ENCODE assay signal across 9 cellular contexts in genomic region chr9:101400120-101400519, GRCh38. TPM values are rescaled to one million over a fixed set of nuclear protein-coding genes. Genes with fewer than 3 reads are reported as not detected.
DNase-seq lines count a peak whose midpoint lies in the region; ATAC-seq, FAIRE-seq and TF ChIP-seq lines count a peak whose summit lies in the region.
"Had no signal": no experiment of that assay in that cellular context is flagged by ENCODE, and none has a peak within 500 bp of the region (broad histone marks: within the 10 kb centered on the region; RNA-seq: fewer than 3 reads in every experiment).

No MANE protein-coding gene starts in this region.

- peaks cover 71% of the 10 kb centered on the region for H3K36me3 Mint-ChIP-seq in activated naive CD4-positive, alpha-beta T cell treated with anti-CD3 and anti-CD28 coated beads for 36 hours (ENCODE audit: low read depth)

- peaks cover 58% of the 10 kb centered on the region for H3K4me1 Mint-ChIP-seq in activated naive CD4-positive, alpha-beta T cell treated with anti-CD3 and anti-CD28 coated beads for 36 hours (ENCODE audit: low read depth)

- TF ChIP-seq CTCF in ascending aorta (IDR thresholded peaks at IDR 0.05) (no peak), HepG2 (CRISPR knock-in tag; IDR thresholded peaks at IDR 0.05) (no peak), tibial artery (IDR thresholded peaks at IDR 0.05) (no peak)

- peaks cover 11 to 26% of the 10 kb centered on the region in 2 donors for H3K9me3 ChIP-seq in ascending aorta
- H3K9me3 ChIP-seq in HepG2 (ENCODE audit: low read length): no peaks in the 10 kb centered on the region
- H3K9me3 ChIP-seq in tibial artery: peaks cover 0 to 27% (median 0%) of the 10 kb centered on the region in 3 donors

- CTCF ChIA-PET in activated naive CD4-positive, alpha-beta T cell treated with anti-CD3 and anti-CD28 coated beads for 36 hours (lab: Charles Lee): no interaction called here
- CTCF ChIA-PET in HepG2 (lab: Yijun Ruan, JAX; ENCODE audit: low intra/inter-chr PET ratio, low total read pairs): no interaction called here

- H3K27me3 ChIP-seq in ascending aorta (no peaks in the 10 kb centered on the region), HepG2 (ENCODE audit: control insufficient read depth in 1 of 2, insufficient read depth in 2 of 2, low read length in 2 of 2) (no peaks in the 10 kb centered on the region; a peak in 1 of 5 replicates), tibial artery (no peaks in the 10 kb centered on the region)
- H3K27me3 ChIP-seq: sigmoid colon had no signal

- no peak for TF ChIP-seq POLR2A in HepG2 (IDR thresholded peaks at IDR 0.05; ENCODE audit: insufficient read depth in 1 of 2, low read depth in 2 of 2, low read length in 2 of 2)

- in situ Hi-C loops in HepG2 (cut with HindIII; ENCODE audit: extremely low pct_ligation_motif_present, low pct_unique_long_range_greater_than_20kb): no loop called here

- peaks cover 81% of the 10 kb centered on the region for H3K79me2 ChIP-seq in HepG2 (ENCODE audit: insufficient read depth, low read length)

- TF ChIP-seq RAD21 in HepG2 (CRISPR knock-in tag; IDR thresholded peaks at IDR 0.05): no peak

- peak overlapping the region; percentile 97 for H3K27ac Mint-ChIP-seq in activated naive CD4-positive, alpha-beta T cell treated with anti-CD3 and anti-CD28 coated beads for 36 hours

- 36% methylated on average over 5 of the region's 5 CpGs for WGBS in HepG2 (ENCODE audit: low lambda C conversion rate)

- ATAC-seq in HepG2 (no peak), GM21737 (IDR thresholded peaks at IDR 0.05; ENCODE audit: unreplicated experiment) (no peak)

- peak overlapping the region; percentile 92 for H3K4me3 Mint-ChIP-seq in activated naive CD4-positive, alpha-beta T cell treated with anti-CD3 and anti-CD28 coated beads for 36 hours

- DNase-seq in activated naive CD4-positive, alpha-beta T cell treated with anti-CD3 and anti-CD28 coated beads for 36 hours: no peak
- DNase-seq in activated naive CD4-positive, alpha-beta T cell treated with anti-CD3 and anti-CD28 coated beads, Interleukin-2, amount 50 U/mL, for 16 hours: no peak
- DNase-seq in ascending aorta (ENCODE audit: low spot score in 2 of 2) (no peak), HepG2 (ENCODE audit: low spot score) (no peak), tibial artery (no peak), cerebellum (ENCODE audit: low spot score) (no peak), NCI-H146 (lab: John Stamatoyannopoulos, UW) (no peak)
- DNase-seq: sigmoid colon had no signal

- H4K20me1 ChIP-seq in HepG2 (ENCODE audit: insufficient read depth, low read length): 0 out of 2 replicates have a peak, but pooled peaks cover 7% of the 10 kb centered on the region

- peaks cover 16% of the 10 kb centered on the region for H3K9me3 Mint-ChIP-seq in activated naive CD4-positive, alpha-beta T cell treated with anti-CD3 and anti-CD28 coated beads for 36 hours

- BruUV-seq in HepG2 (replicated peaks; lab: Mats Ljungman, UMichigan): TSS peak; percentile 38

- H3K27ac ChIP-seq in ascending aorta (no peak overlapping the region), HepG2 (ENCODE audit: extremely low read length, insufficient read depth, low read length) (peak overlapping the region; percentile 55), tibial artery (no peak overlapping the region)

- no peak for FAIRE-seq in HepG2 (lab: Jason Lieb, UNC)

- H3K4me1 ChIP-seq in ascending aorta: peaks cover 0 to 15% of the 10 kb centered on the region in 2 donors
- H3K4me1 ChIP-seq in HepG2 (ENCODE audit: insufficient read depth, low read length): peaks cover 67% of the 10 kb centered on the region
- H3K4me1 ChIP-seq in tibial artery: peaks cover 0 to 38% (median 21%) of the 10 kb centered on the region in 4 donors

- intact Hi-C loops in activated naive CD4-positive, alpha-beta T cell treated with anti-CD3 and anti-CD28 coated beads for 36 hours (cut with micrococcal nuclease): no loop called here
- intact Hi-C loops in ascending aorta (cut with DNase I): loop anchor here (5.0 kb wide), 1 partner anchor 1578 kb away; the partner anchor contains the start of gene NR4A3
- intact Hi-C loops in HepG2 (cut with micrococcal nuclease; ENCODE audit: unreplicated experiment): no loop called here
- intact Hi-C loops in tibial artery (cut with DNase I; ENCODE audit: low total_unique reads): no loop called here

- H3K36me3 ChIP-seq in ascending aorta (peaks cover 46 to 48% of the 10 kb centered on the region in 2 donors), HepG2 (replicated peaks in 1 of 2; ENCODE audit: control insufficient read depth in 1 of 2, insufficient read depth in 2 of 2, low read length in 2 of 2) (peaks cover 11 to 63% of the 10 kb centered on the region in 2 experiments), tibial artery (peaks cover 48 to 52% (median 51%) of the 10 kb centered on the region in 3 donors)

- H3K4me2 ChIP-seq in HepG2 (ENCODE audit: low read depth, low read length): peak overlapping the region; percentile 94

- no peaks in the 10 kb centered on the region for H3K27me3 Mint-ChIP-seq in activated naive CD4-positive, alpha-beta T cell treated with anti-CD3 and anti-CD28 coated beads for 36 hours (ENCODE audit: low read depth)

- POLR2A ChIA-PET in HepG2 (lab: Yijun Ruan, JAX): interaction anchor here (0.7 to 2.6 kb wide), 4 partner anchors 9 to 76 kb away, joined by 3 to 54 read pairs (median 18); no protein-coding TSS in a partner anchor

- TF ChIP-seq EP300 in HepG2 (IDR thresholded peaks at IDR 0.05; ENCODE audit: low read depth in 2 of 2, low read length in 2 of 2) (no peak), HepG2 (CRISPR knock-in tag; IDR thresholded peaks at IDR 0.05; ENCODE audit: borderline replicate concordance) (no peak)

- no peak overlapping the region for H2AFZ ChIP-seq in HepG2 (ENCODE audit: low read length)

- H3K4me3 ChIP-seq in ascending aorta: peak overlapping the region; percentile 67 to 91
- peak overlapping the region; percentile 82 to 90 (median 86) for H3K4me3 ChIP-seq in HepG2 (replicated peaks in 1 of 3; ENCODE audit: insufficient read depth in 1 of 3, low read depth in 2 of 3, low read length in 3 of 3)
- H3K4me3 ChIP-seq in tibial artery: peak overlapping the region; percentile 77 to 82

- H3K9ac ChIP-seq in HepG2 (ENCODE audit: insufficient read depth, low read depth, low read length): peak overlapping the region; percentile 81

RNA-seq across cellular contexts. Expression of gene ZNF189, which starts 1.5 kb away (rescaled TPM):
- 1 to 10 TPM; 5.5 to 5.7 TPM for total RNA-seq in activated naive CD4-positive, alpha-beta T cell treated with anti-CD3 and anti-CD28 coated beads for 36 hours
- total RNA-seq in ascending aorta (30.4 TPM), HepG2 (2016; rRNA removed; fragmentation: Illumina TruSeq; extraction: Trizol) (50.0 and 65.4 TPM in 2 replicates), cerebellum (40.6 TPM)
- 8.6 and 10.3 TPM in 2 replicates for total RNA-seq in HepG2 (2016; cell fraction: cytosol; rRNA removed; fragmentation: Illumina TruSeq; extraction: Trizol; ENCODE audit: low read depth)
- 48.2 and 65.9 TPM in 2 replicates for total RNA-seq in HepG2 (2016; cell fraction: insoluble cytoplasmic fraction; rRNA removed; fragmentation: Illumina TruSeq; extraction: Trizol)
- total RNA-seq in HepG2 (2016; cell fraction: membrane; rRNA removed; fragmentation: Illumina TruSeq; extraction: Trizol): 33.1 and 39.4 TPM in 2 replicates
- total RNA-seq in HepG2 (2016; cell fraction: nucleus; rRNA removed; fragmentation: Illumina TruSeq; extraction: Trizol): 46.2 and 50.3 TPM in 2 replicates
- 7.9 and 8.4 TPM in 2 replicates for polyA plus RNA-seq in HepG2 (2011; rRNA removed)
- polyA plus RNA-seq in HepG2 (2011; cell fraction: cytosol; rRNA removed): 2.8 and 5.5 TPM in 2 replicates
- polyA plus RNA-seq in HepG2 (2011; cell fraction: nucleus; rRNA removed): 11.7 and 16.1 TPM in 2 replicates
- 23.9 and 31.6 TPM in 2 replicates for polyA plus RNA-seq in HepG2 (2012)
- polyA plus RNA-seq in HepG2 (2016; cell fraction: cytosol; fragmentation: Illumina TruSeq; extraction: Trizol; ENCODE audit: low read depth): 3.4 and 3.7 TPM in 2 replicates
- polyA plus RNA-seq in HepG2 (2016; cell fraction: insoluble cytoplasmic fraction; fragmentation: Illumina TruSeq; extraction: Trizol; ENCODE audit: low read depth): 40.8 and 42.4 TPM in 2 replicates
- polyA plus RNA-seq in HepG2 (2016; cell fraction: membrane; fragmentation: Illumina TruSeq; extraction: Trizol; ENCODE audit: low read depth): 12.9 and 13.9 TPM in 2 replicates
- polyA plus RNA-seq in HepG2 (2016; cell fraction: nucleus; fragmentation: Illumina TruSeq; extraction: Trizol; ENCODE audit: insufficient read depth, low read depth): 52.8 and 60.4 TPM in 2 replicates
- 2.2 and 6.6 TPM in 2 replicates for polyA minus RNA-seq in HepG2 (2011; rRNA and poly(A)+ RNA removed; ENCODE audit: low replicate concordance)
- polyA minus RNA-seq in HepG2 (2011; cell fraction: cytosol; rRNA and poly(A)+ RNA removed): 10.9 and 12.4 TPM in 2 replicates
- polyA minus RNA-seq in HepG2 (2011; cell fraction: nucleus; rRNA and poly(A)+ RNA removed): 77.9 and 116 TPM in 2 replicates

RNA-seq across cellular contexts. Expression of gene MRPL50, which starts 1.7 kb away (rescaled TPM):
- total RNA-seq in activated naive CD4-positive, alpha-beta T cell treated with anti-CD3 and anti-CD28 coated beads for 36 hours: 10 to 100 TPM; 13.2 to 14.3 TPM
- 2.6 TPM for total RNA-seq in ascending aorta
- total RNA-seq in HepG2 (2016; rRNA removed; fragmentation: Illumina TruSeq; extraction: Trizol): 70.0 and 107 TPM in 2 replicates
- 21.0 and 24.1 TPM in 2 replicates for total RNA-seq in HepG2 (2016; cell fraction: cytosol; rRNA removed; fragmentation: Illumina TruSeq; extraction: Trizol; ENCODE audit: low read depth)
- total RNA-seq in HepG2 (2016; cell fraction: insoluble cytoplasmic fraction; rRNA removed; fragmentation: Illumina TruSeq; extraction: Trizol): 68.9 and 116 TPM in 2 replicates
- total RNA-seq in HepG2 (2016; cell fraction: membrane; rRNA removed; fragmentation: Illumina TruSeq; extraction: Trizol): 28.1 and 35.5 TPM in 2 replicates
- 39.6 and 40.3 TPM in 2 replicates for total RNA-seq in HepG2 (2016; cell fraction: nucleus; rRNA removed; fragmentation: Illumina TruSeq; extraction: Trizol)
- 30.0 and 37.1 TPM in 2 replicates for polyA plus RNA-seq in HepG2 (2011; rRNA removed)
- polyA plus RNA-seq in HepG2 (2011; cell fraction: cytosol; rRNA removed): 12.7 and 22.1 TPM in 2 replicates
- 6.3 and 8.8 TPM in 2 replicates for polyA plus RNA-seq in HepG2 (2011; cell fraction: nucleus; rRNA removed)
- polyA plus RNA-seq in HepG2 (2012): 35.5 and 51.6 TPM in 2 replicates
- 9.9 and 11.7 TPM in 2 replicates for polyA plus RNA-seq in HepG2 (2016; cell fraction: cytosol; fragmentation: Illumina TruSeq; extraction: Trizol; ENCODE audit: low read depth)
- polyA plus RNA-seq in HepG2 (2016; cell fraction: insoluble cytoplasmic fraction; fragmentation: Illumina TruSeq; extraction: Trizol; ENCODE audit: low read depth): 93.2 and 105 TPM in 2 replicates
- 17.3 and 19.1 TPM in 2 replicates for polyA plus RNA-seq in HepG2 (2016; cell fraction: membrane; fragmentation: Illumina TruSeq; extraction: Trizol; ENCODE audit: low read depth)
- polyA plus RNA-seq in HepG2 (2016; cell fraction: nucleus; fragmentation: Illumina TruSeq; extraction: Trizol; ENCODE audit: insufficient read depth, low read depth): 41.9 and 44.2 TPM in 2 replicates
- polyA minus RNA-seq in HepG2 (2011; rRNA and poly(A)+ RNA removed; ENCODE audit: low replicate concordance): 2.7 and 4.1 TPM in 2 replicates
- 6.6 and 7.6 TPM in 2 replicates for polyA minus RNA-seq in HepG2 (2011; cell fraction: cytosol; rRNA and poly(A)+ RNA removed)
- 36.7 and 38.1 TPM in 2 replicates for polyA minus RNA-seq in HepG2 (2011; cell fraction: nucleus; rRNA and poly(A)+ RNA removed)
- total RNA-seq in cerebellum: 34.2 TPM

RNA-seq across cellular contexts. Expression of gene BAAT, which starts 15.3 kb away (rescaled TPM):
- not detected for total RNA-seq in activated naive CD4-positive, alpha-beta T cell treated with anti-CD3 and anti-CD28 coated beads for 36 hours
- total RNA-seq in ascending aorta (0.53 TPM), HepG2 (2016; rRNA removed; fragmentation: Illumina TruSeq; extraction: Trizol) (0.71 and 1.0 TPM in 2 replicates), cerebellum (not detected)
- 0.20 and 0.26 TPM in 2 replicates for total RNA-seq in HepG2 (2016; cell fraction: cytosol; rRNA removed; fragmentation: Illumina TruSeq; extraction: Trizol; ENCODE audit: low read depth)
- 0.45 and 0.77 TPM in 2 replicates for total RNA-seq in HepG2 (2016; cell fraction: insoluble cytoplasmic fraction; rRNA removed; fragmentation: Illumina TruSeq; extraction: Trizol)
- total RNA-seq in HepG2 (2016; cell fraction: membrane; rRNA removed; fragmentation: Illumina TruSeq; extraction: Trizol): 0.34 and 0.56 TPM in 2 replicates
- total RNA-seq in HepG2 (2016; cell fraction: nucleus; rRNA removed; fragmentation: Illumina TruSeq; extraction: Trizol): 0.78 and 0.97 TPM in 2 replicates
- polyA plus RNA-seq in HepG2 (2011; rRNA removed): 7.9 and 11.2 TPM in 2 replicates
- 3.9 and 10.6 TPM in 2 replicates for polyA plus RNA-seq in HepG2 (2011; cell fraction: cytosol; rRNA removed)
- 4.2 and 7.6 TPM in 2 replicates for polyA plus RNA-seq in HepG2 (2011; cell fraction: nucleus; rRNA removed)
- polyA plus RNA-seq in HepG2 (2012): 26.8 and 34.2 TPM in 2 replicates
- 0.07 and 0.18 TPM in 2 replicates for polyA plus RNA-seq in HepG2 (2016; cell fraction: cytosol; fragmentation: Illumina TruSeq; extraction: Trizol; ENCODE audit: low read depth)
- 0.80 and 0.87 TPM in 2 replicates for polyA plus RNA-seq in HepG2 (2016; cell fraction: insoluble cytoplasmic fraction; fragmentation: Illumina TruSeq; extraction: Trizol; ENCODE audit: low read depth)
- polyA plus RNA-seq in HepG2 (2016; cell fraction: membrane; fragmentation: Illumina TruSeq; extraction: Trizol; ENCODE audit: low read depth): 0.22 and 0.24 TPM in 2 replicates
- 1.4 and 1.7 TPM in 2 replicates for polyA plus RNA-seq in HepG2 (2016; cell fraction: nucleus; fragmentation: Illumina TruSeq; extraction: Trizol; ENCODE audit: insufficient read depth, low read depth)
- 0.05 and 7.3 TPM in 2 replicates for polyA minus RNA-seq in HepG2 (2011; rRNA and poly(A)+ RNA removed; ENCODE audit: low replicate concordance)
- polyA minus RNA-seq in HepG2 (2011; cell fraction: cytosol; rRNA and poly(A)+ RNA removed): 5.0 and 10.0 TPM in 2 replicates
- polyA minus RNA-seq in HepG2 (2011; cell fraction: nucleus; rRNA and poly(A)+ RNA removed): 7.6 and 12.8 TPM in 2 replicates
- total RNA-seq: sigmoid colon had no signal

RNA-seq across cellular contexts. Expression of gene ALDOB, which starts 35.5 kb away (rescaled TPM):
- not detected for total RNA-seq in activated naive CD4-positive, alpha-beta T cell treated with anti-CD3 and anti-CD28 coated beads for 36 hours
- 4.8 TPM for total RNA-seq in ascending aorta
- 0.97 and 1.1 TPM in 2 replicates for total RNA-seq in HepG2 (2016; rRNA removed; fragmentation: Illumina TruSeq; extraction: Trizol)
- 0.26 and 0.91 TPM in 2 replicates for total RNA-seq in HepG2 (2016; cell fraction: cytosol; rRNA removed; fragmentation: Illumina TruSeq; extraction: Trizol; ENCODE audit: low read depth)
- 0.48 and 0.97 TPM in 2 replicates for total RNA-seq in HepG2 (2016; cell fraction: insoluble cytoplasmic fraction; rRNA removed; fragmentation: Illumina TruSeq; extraction: Trizol)
- 0.86 and 0.90 TPM in 2 replicates for total RNA-seq in HepG2 (2016; cell fraction: membrane; rRNA removed; fragmentation: Illumina TruSeq; extraction: Trizol)
- total RNA-seq in HepG2 (2016; cell fraction: nucleus; rRNA removed; fragmentation: Illumina TruSeq; extraction: Trizol): 0.34 and 0.56 TPM in 2 replicates
- 0.29 and 0.84 TPM in 2 replicates for polyA plus RNA-seq in HepG2 (2011; rRNA removed)
- 0.74 and 0.91 TPM in 2 replicates for polyA plus RNA-seq in HepG2 (2011; cell fraction: cytosol; rRNA removed)
- 0.39 and 0.48 TPM in 2 replicates for polyA plus RNA-seq in HepG2 (2011; cell fraction: nucleus; rRNA removed)
- polyA plus RNA-seq in HepG2 (2012): 2.4 TPM in 2 replicates
- polyA plus RNA-seq in HepG2 (2016; cell fraction: cytosol; fragmentation: Illumina TruSeq; extraction: Trizol; ENCODE audit: low read depth): 0.50 and 0.58 TPM in 2 replicates
- polyA plus RNA-seq in HepG2 (2016; cell fraction: insoluble cytoplasmic fraction; fragmentation: Illumina TruSeq; extraction: Trizol; ENCODE audit: low read depth): 0.89 and 1.8 TPM in 2 replicates
- 0.68 and 0.76 TPM in 2 replicates for polyA plus RNA-seq in HepG2 (2016; cell fraction: membrane; fragmentation: Illumina TruSeq; extraction: Trizol; ENCODE audit: low read depth)
- polyA plus RNA-seq in HepG2 (2016; cell fraction: nucleus; fragmentation: Illumina TruSeq; extraction: Trizol; ENCODE audit: insufficient read depth, low read depth): 0.57 and 0.68 TPM in 2 replicates
- 0.78 TPM in 1 of 2 replicates, not detected in the other for polyA minus RNA-seq in HepG2 (2011; rRNA and poly(A)+ RNA removed; ENCODE audit: low replicate concordance)
- 0.53 and 0.59 TPM in 2 replicates for polyA minus RNA-seq in HepG2 (2011; cell fraction: cytosol; rRNA and poly(A)+ RNA removed)
- polyA minus RNA-seq in HepG2 (2011; cell fraction: nucleus; rRNA and poly(A)+ RNA removed): 0.26 TPM in 1 of 2 replicates, not detected in the other
- total RNA-seq in cerebellum: 0.54 TPM
